22 cellular contexts compared by ENCODE assay signal in the genomic region with DNA sequence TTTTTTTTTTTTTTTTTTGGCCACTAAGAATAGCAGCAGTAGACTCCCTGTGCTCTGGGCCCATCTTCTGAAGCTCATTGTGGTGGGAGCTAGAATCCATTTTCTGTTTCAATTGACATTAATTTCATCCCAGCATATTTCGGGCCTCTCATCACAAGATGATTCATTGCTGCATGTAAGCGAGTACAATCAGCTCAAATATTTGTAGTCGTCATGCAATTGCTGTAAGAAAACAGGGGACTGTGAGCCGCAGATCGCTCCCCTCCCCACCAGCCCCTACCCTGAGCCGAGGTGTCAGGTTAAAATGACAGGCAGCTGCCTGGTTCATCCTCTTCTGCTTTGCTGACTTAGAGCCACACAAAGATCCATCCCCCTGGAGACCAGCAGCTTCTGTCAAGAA.
DNase-seq lines count a peak whose midpoint lies in the region; ATAC-seq and TF ChIP-seq lines count a peak whose summit lies in the region.
"Had no signal": no experiment of that assay in that cellular context is flagged by ENCODE, and none has a peak within 500 bp of the region (broad histone marks: within the 10 kb centered on the region; RNA-seq: fewer than 3 reads in every experiment).

No MANE protein-coding gene starts in this region.

- ATAC-seq in GM19467 (IDR thresholded peaks at IDR 0.05; ENCODE audit: unreplicated experiment) (no peak), GM18498 (IDR thresholded peaks at IDR 0.05; ENCODE audit: unreplicated experiment) (no peak)
- ATAC-seq: GM12878, K562, mucosa of descending colon, psoas muscle had no signal

- no peaks in the 10 kb centered on the region for H3K4me1 Mint-ChIP-seq in endodermal cell
- peaks cover 43% of the 10 kb centered on the region for H3K4me1 Mint-ChIP-seq in nephron
- H3K4me1 Mint-ChIP-seq: activated CD4-positive, alpha-beta T cell treated with anti-CD3 and anti-CD28 coated beads, Interleukin-2, amount 10 ng/mL, durations not matched to agents 24 days and 14 days had no signal

- H3K4me3 Mint-ChIP-seq in endodermal cell (no peak overlapping the region), nephron (peak overlapping the region in 1 of 3 experiments; percentile 8)
- H3K4me3 Mint-ChIP-seq: activated CD4-positive, alpha-beta T cell treated with anti-CD3 and anti-CD28 coated beads, Interleukin-2, amount 10 ng/mL, durations not matched to agents 24 days and 14 days; T-helper 2 cell treated with Interferon-gamma antibody and Interleukin-4, amounts not matched to agents 5 μg/mL and 100 μg/mL, for 36 hours had no signal

- TF ChIP-seq CTCF in AG09319 (IDR thresholded peaks at IDR 0.05; ENCODE audit: low read depth, low read length) (no peak), endodermal cell (conservative IDR thresholded peaks at IDR 0.05) (no peak), nephron (IDR thresholded peaks at IDR 0.05; ENCODE audit: unreplicated experiment in 3 of 3) (no peak)

- 81% methylated on average over 6 of the region's 6 CpGs; no CpG with 5 or more reads in 1 of the 2 experiments for WGBS in endodermal cell (ENCODE audit: insufficient coverage in 1 of 2, insufficient read length in 1 of 2), 2 experiments

- no peak overlapping the region for H3K9ac ChIP-seq in endodermal cell (ENCODE audit: extremely low read depth, low read length, poor library complexity, severe bottlenecking)

- no peaks in the 10 kb centered on the region for H3K4me1 ChIP-seq in endodermal cell (ENCODE audit: control insufficient read depth, insufficient read depth, low read length)
- H3K4me1 ChIP-seq: BE2C, breast epithelium, psoas muscle, upper lobe of left lung had no signal

- H3K27me3 ChIP-seq in endodermal cell (ENCODE audit: control insufficient read depth, insufficient read depth, low read length, poor library complexity, severe bottlenecking), result no peaks in the 10 kb centered on the region
- H3K27me3 ChIP-seq: BE2C, breast epithelium, upper lobe of left lung had no signal

- H3K36me3 ChIP-seq in endodermal cell (ENCODE audit: control insufficient read depth, insufficient read depth, low read length), result no peaks in the 10 kb centered on the region
- H3K36me3 ChIP-seq: BE2C, breast epithelium, upper lobe of left lung had no signal

- no peaks in the 10 kb centered on the region for H3K9me3 ChIP-seq in endodermal cell (ENCODE audit: control insufficient read depth, low read length)
- H3K9me3 ChIP-seq: BE2C, breast epithelium, mucosa of descending colon, psoas muscle, upper lobe of left lung had no signal

- H3K9me3 Mint-ChIP-seq in endodermal cell, result no peaks in the 10 kb centered on the region
- peaks cover 3% of the 10 kb centered on the region for H3K9me3 Mint-ChIP-seq in nephron
- H3K9me3 Mint-ChIP-seq: activated CD4-positive, alpha-beta T cell treated with anti-CD3 and anti-CD28 coated beads, Interleukin-2, amount 10 ng/mL, durations not matched to agents 24 days and 14 days; activated T-helper 2 cell treated with anti-CD3 and anti-CD28 coated beads, Interferon-gamma antibody, Interleukin-2, Interleukin-4, amounts not matched to agents 10 μg/mL and 5 μg/mL and 100 μg/mL, durations not matched to agents 14 hours and 24 hours and 36 hours; T-helper 2 cell treated with Interferon-gamma antibody and Interleukin-4, amounts not matched to agents 5 μg/mL and 100 μg/mL, for 36 hours had no signal

- H3K27ac Mint-ChIP-seq in endodermal cell (no peak overlapping the region), nephron (peak overlapping the region in 2 of 3 experiments; percentile 74 to 91)
- H3K27ac Mint-ChIP-seq: activated CD4-positive, alpha-beta T cell treated with anti-CD3 and anti-CD28 coated beads, Interleukin-2, amount 10 ng/mL, durations not matched to agents 24 days and 14 days; activated T-helper 2 cell treated with anti-CD3 and anti-CD28 coated beads, Interferon-gamma antibody, Interleukin-2, Interleukin-4, amounts not matched to agents 10 μg/mL and 5 μg/mL and 100 μg/mL, durations not matched to agents 14 hours and 24 hours and 36 hours; T-helper 2 cell treated with Interferon-gamma antibody and Interleukin-4, amounts not matched to agents 5 μg/mL and 100 μg/mL, for 36 hours had no signal

- DNase-seq in AG09319 (ENCODE audit: extremely low read depth, low read depth) (peak; percentile 63), LHCN-M2 (ENCODE audit: low read depth) (peak; percentile 71), endodermal cell (peak; percentile 46), NCI-H1694 treated with DMSO at 0.1 percent for 48 hours (lab: John Stamatoyannopoulos, UW) (no peak), activated gamma-delta T cell (lab: John Stamatoyannopoulos, UW) (no peak)
- DNase-seq: activated CD4-positive, alpha-beta T cell treated with anti-CD3 and anti-CD28 coated beads, Interleukin-2, amount 10 ng/mL, durations not matched to agents 24 days and 14 days; BE2C; DMS53; mucosa of descending colon; NCI-H146; NCI-H526; stimulated activated CD4-positive, alpha-beta T cell treated with anti-CD3 and anti-CD28 coated beads, Interleukin-2, amount 100 ng/mL, for 24 hours; upper lobe of left lung had no signal

- no peaks in the 10 kb centered on the region for H3K27me3 Mint-ChIP-seq in endodermal cell (ENCODE audit: insufficient read depth)
- H3K27me3 Mint-ChIP-seq in nephron (ENCODE audit: low read depth), result no peaks in the 10 kb centered on the region
- H3K27me3 Mint-ChIP-seq: activated CD4-positive, alpha-beta T cell treated with anti-CD3 and anti-CD28 coated beads, Interleukin-2, amount 10 ng/mL, durations not matched to agents 24 days and 14 days had no signal

- no peaks in the 10 kb centered on the region for H3K36me3 Mint-ChIP-seq in endodermal cell (ENCODE audit: low read depth)
- H3K36me3 Mint-ChIP-seq in nephron (ENCODE audit: low read depth), result no peaks in the 10 kb centered on the region

- H3K4me3 ChIP-seq in endodermal cell (ENCODE audit: low read length), result no peak overlapping the region
- H3K4me3 ChIP-seq: breast epithelium, GM12878, K562, mucosa of descending colon, psoas muscle, upper lobe of left lung had no signal

- no peak overlapping the region for H3K27ac ChIP-seq in endodermal cell (ENCODE audit: low read depth, low read length)
- H3K27ac ChIP-seq: psoas muscle had no signal

Comparison
In these comparisons a context has a peak if more than half of its experiments do, and no peak if none do; other contexts are left out.
1. DNase-seq: peak in AG09319 (single experiment), LHCN-M2 (single experiment) and endodermal cell (single experiment); none in NCI-H1694 treated with DMSO at 0.1 percent for 48 hours (single experiment) and activated gamma-delta T cell (single experiment).